Comparison of ENCODE assay signal across 22 cellular contexts in the genomic region with DNA sequence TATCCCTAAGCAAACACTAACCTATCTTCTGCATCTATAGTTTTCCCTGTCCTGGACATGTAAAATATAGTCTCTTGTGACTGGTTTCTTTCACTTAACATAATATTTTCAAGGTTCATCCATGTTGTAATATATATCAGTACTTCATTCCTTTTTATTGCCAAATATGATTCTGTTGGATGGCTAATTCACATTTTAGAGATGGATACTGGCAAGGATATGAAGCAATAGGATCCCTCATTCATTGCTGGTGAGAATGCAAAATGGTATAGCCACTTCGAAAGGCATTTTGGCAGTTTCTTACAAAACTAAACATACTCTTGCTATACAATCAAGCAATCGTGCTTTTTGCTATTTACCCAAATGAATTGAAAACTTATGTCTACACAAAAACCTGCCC. TPM values are rescaled to one million over a fixed set of nuclear protein-coding genes. Genes with fewer than 3 reads are reported as not detected.
"Had no signal": no experiment of that assay in that cellular context is flagged by ENCODE, and none has a peak within 500 bp of the region (broad histone marks: within the 10 kb centered on the region; RNA-seq: fewer than 3 reads in every experiment).

No MANE protein-coding gene starts in this region.

- H3K36me3 ChIP-seq: breast epithelium had no signal

- H3K9me3 ChIP-seq: breast epithelium had no signal

- H3K4me3 ChIP-seq: breast epithelium had no signal

- DNase-seq: activated B cell treated with CpG ODN at 0.5 μM for 24 hours; activated CD4-positive, alpha-beta memory T cell treated with anti-CD3 and anti-CD28 coated beads for 36 hours; activated CD4-positive, alpha-beta T cell treated with anti-CD3 and anti-CD28 coated beads for 1 hour; activated CD4-positive, alpha-beta T cell treated with anti-CD3 and anti-CD28 coated beads, Interleukin-2, amount 10 ng/mL, durations not matched to agents 7 days and 5 days; activated CD8-positive, alpha-beta memory T cell treated with anti-CD3 and anti-CD28 coated beads for 24 hours; activated effector memory CD4-positive, alpha-beta T cell treated with anti-CD3 and anti-CD28 coated beads, Interleukin-2, amount 50 U/mL, for 16 hours; activated naive CD4-positive, alpha-beta T cell treated with Interleukin-2 at 50 U/mL for 16 hours; activated T-cell treated with anti-CD3 and anti-CD28 coated beads, Interleukin-2, amount 50 U/mL, for 4 hours; anterior cingulate cortex; caudate nucleus; Kasumi-1; NCI-H1105 treated with DMSO at 0.1 percent for 48 hours; NCI-H1436 treated with DMSO at 0.1 percent for 48 hours; NCI-H187; NCI-H2081 treated with DMSO at 0.1 percent for 48 hours; NCI-H446; NCI-H524; SIG-M5; T-helper 17 cell; T-helper 9 cell had no signal

- ATAC-seq: activated T-cell treated with anti-CD3 and anti-CD28 coated beads, Interleukin-2, amount 50 U/mL, for 4 hours; T-helper 17 cell had no signal

- H3K4me1 ChIP-seq: breast epithelium had no signal

- H3K27ac ChIP-seq: breast epithelium had no signal

RNA-seq across cellular contexts. Expression of gene TCEAL9, which starts 6.7 kb away (rescaled TPM):
- total RNA-seq: activated CD4-positive, alpha-beta T cell treated with anti-CD3 and anti-CD28 coated beads, Interleukin-2, amount 10 ng/mL, durations not matched to agents 7 days and 5 days had no signal

RNA-seq across cellular contexts. Expression of gene TCEAL7, which starts 33.0 kb away (rescaled TPM):
- total RNA-seq: activated B cell treated with CpG ODN at 0.5 μM for 24 hours; activated CD4-positive, alpha-beta memory T cell treated with anti-CD3 and anti-CD28 coated beads for 36 hours; activated CD4-positive, alpha-beta T cell treated with anti-CD3 and anti-CD28 coated beads, Interleukin-2, amount 10 ng/mL, durations not matched to agents 7 days and 5 days; activated T-cell treated with anti-CD3 and anti-CD28 coated beads, Interleukin-2, amount 50 U/mL, for 4 hours; PC-3; T-helper 17 cell had no signal
